1 cellular context compared by ENCODE assay signal in genomic region chr2:102449370-102449974, GRCh38.
TF ChIP-seq lines count a peak whose summit lies in the region.

No MANE protein-coding gene starts in this region.

TF ChIP-seq in WTC11, 78 proteins besides CTCF, POLR2A, EP300 and RAD21 (continued from another document):
- TF ChIP-seq PRDM15 (CRISPR knock-in tag; IDR thresholded peaks at IDR 0.05): no peak
- TF ChIP-seq MLX (CRISPR knock-in tag; IDR thresholded peaks at IDR 0.05): no peak
- no peak for TF ChIP-seq MYBL2 (CRISPR knock-in tag; IDR thresholded peaks at IDR 0.05)
